In the genomic region with DNA sequence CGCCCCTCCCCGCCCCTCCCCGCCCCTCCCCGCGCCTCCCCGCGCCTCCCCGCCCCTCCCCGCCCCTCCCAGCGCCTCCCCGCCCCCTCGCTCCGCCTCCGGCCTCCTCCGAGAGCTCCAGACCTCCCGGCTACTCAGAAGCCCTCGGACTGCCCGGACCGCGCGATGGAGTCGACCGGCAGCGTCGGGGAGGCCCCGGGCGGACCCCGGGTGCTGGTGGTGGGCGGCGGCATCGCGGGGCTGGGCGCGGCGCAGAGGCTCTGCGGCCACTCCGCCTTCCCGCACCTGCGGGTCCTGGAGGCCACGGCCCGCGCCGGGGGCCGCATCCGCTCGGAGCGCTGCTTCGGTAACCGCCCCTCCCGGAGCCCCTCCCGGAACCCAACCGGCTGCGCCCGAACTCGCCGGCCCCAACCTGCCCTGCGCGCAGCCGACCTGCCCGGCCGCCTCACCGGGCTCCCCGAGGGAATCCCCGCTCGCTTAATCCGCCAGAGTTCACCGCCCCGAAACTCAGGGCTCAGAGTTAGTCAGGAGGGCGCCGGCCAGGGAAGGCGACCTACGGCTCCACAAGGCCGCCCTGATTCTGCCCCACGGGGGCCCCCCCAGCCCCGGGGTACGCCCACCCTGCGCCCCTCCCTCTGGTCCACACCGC, we compare ENCODE assay signal across 1 cellular context.
TF ChIP-seq lines count a peak whose summit lies in the region.

A gene (plus strand): TSS at position 111 of the 649 bp plus-strand sequence. CDS start 55 bp downstream, at position 166.

TF ChIP-seq in IMR-90, 13 proteins besides CTCF, POLR2A, EP300 and RAD21:
- TF ChIP-seq SMC3 (IDR thresholded peaks at IDR 0.05; ENCODE audit: low read depth, low read length) (no peak), MAZ (IDR thresholded peaks at IDR 0.05; ENCODE audit: borderline replicate concordance, low read depth, low read length) (peak; percentile 75; the same call in 1 of the 2 replicates), CEBPB (IDR thresholded peaks at IDR 0.05; ENCODE audit: low read depth, low read length) (no peak)
